9 cellular contexts compared by ENCODE assay signal in the genomic region with DNA sequence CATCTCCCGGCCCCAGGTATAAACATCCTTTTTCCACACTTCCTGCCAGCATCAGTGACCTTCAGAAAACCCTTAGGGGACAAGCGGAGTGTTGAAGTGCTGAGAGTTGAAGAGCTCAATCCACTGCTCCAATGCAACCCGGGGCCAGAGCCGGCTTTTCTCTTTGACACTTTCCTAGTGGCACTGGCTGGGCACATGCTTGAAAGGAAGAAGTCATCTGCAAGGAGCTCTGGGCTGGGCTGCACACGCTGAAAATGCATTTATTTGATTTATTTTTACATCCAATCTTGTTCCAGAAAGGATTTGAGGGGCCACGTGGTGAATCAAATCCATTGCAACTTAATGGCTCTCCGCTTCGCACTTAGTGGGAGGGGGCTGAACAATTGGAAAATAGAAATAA.
"Had no signal": no experiment of that assay in that cellular context is flagged by ENCODE, and none has a peak within 500 bp of the region (broad histone marks: within the 10 kb centered on the region; RNA-seq: fewer than 3 reads in every experiment).

No MANE protein-coding gene starts in this region.

- H3K27ac ChIP-seq: HL-60 had no signal

- FAIRE-seq: H1, H54, K562 had no signal

- H3K4me3 ChIP-seq: GM23338, K562 had no signal

- H3K4me2 ChIP-seq: GM23338 had no signal

- ATAC-seq: GM23338, K562 had no signal

- H2AFZ ChIP-seq: GM23338 had no signal

- DNase-seq: H9, HCEC 1CT, IMR-90, KG1 had no signal
